In the genomic region with DNA sequence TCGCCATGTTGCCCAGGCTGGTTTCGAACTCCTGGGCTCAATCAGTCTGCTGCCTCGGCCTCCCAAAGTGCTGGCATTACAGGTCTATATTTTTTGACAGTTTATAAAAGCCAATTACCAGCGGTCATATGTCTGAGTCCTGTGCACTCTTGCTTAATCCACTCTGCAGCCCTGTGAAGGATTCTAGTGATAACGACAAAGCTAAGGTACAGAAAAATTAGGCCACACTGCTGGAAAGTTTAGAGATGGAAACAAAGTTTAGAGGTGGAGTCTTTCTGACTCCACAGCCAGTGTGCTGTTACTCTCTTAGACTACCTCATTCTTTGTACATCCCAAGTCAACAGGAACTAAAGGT, we compare ENCODE assay signal across 10 cellular contexts. TPM values are rescaled to one million over a fixed set of nuclear protein-coding genes. Genes with fewer than 3 reads are reported as not detected.
A peak's percentile ranks its signal among the peaks of the same experiment; 100 is the strongest.
DNase-seq lines count a peak whose midpoint lies in the region; ATAC-seq, FAIRE-seq and TF ChIP-seq lines count a peak whose summit lies in the region.
"Had no signal": no experiment of that assay in that cellular context is flagged by ENCODE, and none has a peak within 500 bp of the region (broad histone marks: within the 10 kb centered on the region; RNA-seq: fewer than 3 reads in every experiment).

No MANE protein-coding gene starts in this region.

- no peaks in the 10 kb centered on the region for H3K27me3 ChIP-seq in RWPE2 (ENCODE audit: insufficient read depth, poor library complexity, severe bottlenecking)
- no peaks in the 10 kb centered on the region for H3K27me3 ChIP-seq in gastrocnemius medialis

- no peak for DNase-seq in GM18507 (ENCODE audit: extremely low spot score, insufficient read length, low read depth)
- no peak for DNase-seq in RWPE2 (ENCODE audit: low spot score)
- DNase-seq in fibroblast of pulmonary artery (ENCODE audit: low read depth): no peak
- DNase-seq in gastrocnemius medialis: no peak
- DNase-seq in EL: no peak
- DNase-seq in mucosa of gallbladder (ENCODE audit: low spot score): no peak

- ATAC-seq in RWPE2 (ENCODE audit: low read depth): no peak
- ATAC-seq in gastrocnemius medialis: no peak
- no peak for ATAC-seq in esophagus mucosa
- no peak for ATAC-seq in GM19463 (IDR thresholded peaks at IDR 0.05; ENCODE audit: unreplicated experiment)

- peak; percentile 39 for FAIRE-seq in GM18507 (lab: Jason Lieb, UNC)
- FAIRE-seq: H54, TTC549 had no signal

- intact Hi-C loops in gastrocnemius medialis (cut with DNase I; ENCODE audit: low total_unique reads): loop anchor here (5.0 kb wide), 1 partner anchor 1270 kb away; a partner anchor contains a TSS

- H3K4me3 ChIP-seq in RWPE2 (ENCODE audit: severe bottlenecking) (peak overlapping the region; percentile 39), fibroblast of pulmonary artery (replicated peaks; ENCODE audit: low read depth, low read length) (peak overlapping the region; percentile 64), gastrocnemius medialis (peak overlapping the region; percentile 62 to 68 (median 66))

- no peak for TF ChIP-seq POLR2A in gastrocnemius medialis (IDR thresholded peaks at IDR 0.05)

- in situ Hi-C loops in gastrocnemius medialis (cut with MboI; ENCODE audit: low sequenced_read_pairs in 4 of 4): loop anchor here in 1 of 4 donors (25.0 kb wide), 1 partner anchor 375 kb away; a partner anchor contains a TSS

- H3K9me3 ChIP-seq in RWPE2 (ENCODE audit: severe bottlenecking) (no peaks in the 10 kb centered on the region), gastrocnemius medialis (no peaks in the 10 kb centered on the region)

- TF ChIP-seq CTCF in RWPE2 (IDR thresholded peaks at IDR 0.05; ENCODE audit: poor library complexity, severe bottlenecking) (no peak), fibroblast of pulmonary artery (IDR thresholded peaks at IDR 0.05; ENCODE audit: low read length, missing control alignments) (no peak), gastrocnemius medialis (IDR thresholded peaks at IDR 0.05 in 4 of 5, conservative IDR thresholded peaks at IDR 0.05 in 1 of 5) (no peak)

- H3K4me1 ChIP-seq in RWPE2 (ENCODE audit: insufficient read depth, poor library complexity, severe bottlenecking): peaks cover 26% of the 10 kb centered on the region
- H3K4me1 ChIP-seq in gastrocnemius medialis: peaks cover 36 to 41% of the 10 kb centered on the region in 2 donors

- H3K27ac ChIP-seq in RWPE2 (ENCODE audit: poor library complexity, severe bottlenecking) (peak overlapping the region; percentile 30), gastrocnemius medialis (peak overlapping the region; percentile 74 to 85 (median 81))

- H3K36me3 ChIP-seq in RWPE2 (ENCODE audit: low read depth): no peaks in the 10 kb centered on the region
- no peaks in the 10 kb centered on the region for H3K36me3 ChIP-seq in gastrocnemius medialis

RNA-seq across cellular contexts. Expression of a gene that starts 0.7 kb away (rescaled TPM):
- total RNA-seq in gastrocnemius medialis (10 to 100 TPM in 1 of 4 donors, 1 to 10 TPM in 3; 6.5 to 10.4 (median 8.5) TPM), esophagus mucosa (9.7 TPM), mucosa of gallbladder (11.8 TPM)
